17 cellular contexts compared by ENCODE assay signal in the genomic region with DNA sequence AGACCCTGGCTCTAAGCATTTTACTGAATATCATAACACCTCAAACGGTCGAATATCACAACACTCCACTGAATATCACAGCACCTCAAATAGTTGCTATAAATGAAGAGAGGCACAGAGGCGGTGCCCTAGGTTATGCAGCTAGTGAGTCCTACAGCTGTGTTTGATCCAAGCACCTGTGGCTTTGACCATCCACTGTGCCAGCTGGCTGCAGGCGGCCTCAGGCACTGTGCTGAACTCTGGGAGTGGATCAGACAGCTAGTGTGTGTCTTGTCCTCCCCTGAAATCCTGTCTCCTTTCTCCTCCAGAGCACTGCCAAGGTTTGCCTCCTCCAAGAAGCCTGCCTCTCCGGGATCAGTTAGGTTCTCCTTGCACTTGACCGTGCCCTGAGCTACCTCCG.
"Had no signal": no experiment of that assay in that cellular context is flagged by ENCODE, and none has a peak within 500 bp of the region (broad histone marks: within the 10 kb centered on the region; RNA-seq: fewer than 3 reads in every experiment).

No MANE protein-coding gene starts in this region.

- H3K27me3 Mint-ChIP-seq: activated naive CD4-positive, alpha-beta T cell treated with anti-CD3 and anti-CD28 coated beads, Interleukin-2, amount 50 U/mL, for 24 hours; natural killer cell treated with Interleukin-12 subunit alpha and Interleukin-12 subunit beta and Interleukin-15 and Interleukin-18, amount 100 ng/mL, for 72 hours; stimulated activated naive B cell treated with anti-CD40 and anti-IgM and Interleukin-4, amounts not matched to agents 10 μg/mL and 1 μg/mL and 100 μg/mL, for 72 hours had no signal

- H3K4me1 ChIP-seq: breast epithelium, prostate gland had no signal

- DNase-seq: activated T-cell treated with anti-CD3 and anti-CD28 coated beads for 4 hours; anterior cingulate cortex; dorsolateral prefrontal cortex; head of caudate nucleus; left colon; mammary epithelial cell; mucosa of descending colon; occipital lobe; right lobe of liver; stimulated activated CD4-positive, alpha-beta T cell treated with anti-CD3 and anti-CD28 coated beads, Interleukin-2, amount 100 ng/mL, for 24 hours; stimulated activated naive B cell treated with anti-CD40 and anti-IgM and Interleukin-4, amounts not matched to agents 10 μg/mL and 1 μg/mL and 100 μg/mL, for 72 hours had no signal

- H3K27ac Mint-ChIP-seq: activated naive CD4-positive, alpha-beta T cell treated with anti-CD3 and anti-CD28 coated beads, Interleukin-2, amount 50 U/mL, for 24 hours; natural killer cell treated with Interleukin-12 subunit alpha and Interleukin-12 subunit beta and Interleukin-15 and Interleukin-18, amount 100 ng/mL, for 72 hours; stimulated activated naive B cell treated with anti-CD40 and anti-IgM and Interleukin-4, amounts not matched to agents 10 μg/mL and 1 μg/mL and 100 μg/mL, for 72 hours had no signal

- H3K36me3 ChIP-seq: breast epithelium, prostate gland had no signal

- H3K27me3 ChIP-seq: breast epithelium, dorsolateral prefrontal cortex, foreskin keratinocyte, right lobe of liver, tibial nerve had no signal

- H3K36me3 Mint-ChIP-seq: activated naive CD4-positive, alpha-beta T cell treated with anti-CD3 and anti-CD28 coated beads, Interleukin-2, amount 50 U/mL, for 24 hours; natural killer cell treated with Interleukin-12 subunit alpha and Interleukin-12 subunit beta and Interleukin-15 and Interleukin-18, amount 100 ng/mL, for 72 hours had no signal

- H3K4me3 ChIP-seq: breast epithelium, dorsolateral prefrontal cortex, mucosa of descending colon, prostate gland, right lobe of liver, tibial nerve had no signal

- H3K9me3 ChIP-seq: breast epithelium, mucosa of descending colon, prostate gland, right lobe of liver, tibial nerve had no signal

- H3K4me3 Mint-ChIP-seq: activated naive CD4-positive, alpha-beta T cell treated with anti-CD3 and anti-CD28 coated beads, Interleukin-2, amount 50 U/mL, for 24 hours; natural killer cell treated with Interleukin-12 subunit alpha and Interleukin-12 subunit beta and Interleukin-15 and Interleukin-18, amount 100 ng/mL, for 72 hours; stimulated activated naive B cell treated with anti-CD40 and anti-IgM and Interleukin-4, amounts not matched to agents 10 μg/mL and 1 μg/mL and 100 μg/mL, for 72 hours had no signal

- H3K27ac ChIP-seq: breast epithelium, dorsolateral prefrontal cortex, prostate gland, right lobe of liver, tibial nerve had no signal

- H3K9me3 Mint-ChIP-seq: activated naive CD4-positive, alpha-beta T cell treated with anti-CD3 and anti-CD28 coated beads, Interleukin-2, amount 50 U/mL, for 24 hours; natural killer cell treated with Interleukin-12 subunit alpha and Interleukin-12 subunit beta and Interleukin-15 and Interleukin-18, amount 100 ng/mL, for 72 hours; stimulated activated naive B cell treated with anti-CD40 and anti-IgM and Interleukin-4, amounts not matched to agents 10 μg/mL and 1 μg/mL and 100 μg/mL, for 72 hours had no signal

- ATAC-seq: foreskin keratinocyte; left colon; mucosa of descending colon; natural killer cell treated with Interleukin-12 subunit alpha and Interleukin-12 subunit beta and Interleukin-15 and Interleukin-18, amount 100 ng/mL, for 72 hours; right lobe of liver; stimulated activated naive B cell treated with anti-CD40 and anti-IgM and Interleukin-4, amounts not matched to agents 10 μg/mL and 1 μg/mL and 100 μg/mL, for 72 hours had no signal
